ENCODE assay signal across 8 cellular contexts in the genomic region with DNA sequence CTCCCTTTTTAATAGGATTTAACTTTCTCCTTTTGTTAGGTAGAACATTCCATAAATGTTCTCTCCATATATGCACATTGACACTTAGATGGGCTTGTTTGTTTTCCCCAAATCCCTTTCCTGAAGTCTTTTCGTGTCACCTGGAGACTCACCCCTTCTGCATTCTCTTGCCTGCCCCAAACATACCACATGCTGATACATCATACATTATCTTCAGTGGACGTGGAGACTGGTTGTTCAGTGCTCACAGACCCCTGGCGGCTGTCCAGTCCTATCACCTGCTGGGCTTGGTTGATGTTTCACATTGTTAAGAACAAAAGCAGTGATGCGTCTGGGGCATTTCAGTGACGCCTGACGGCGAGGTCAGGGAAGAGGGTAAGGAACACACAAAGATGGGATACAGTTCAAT. TPM values are rescaled to one million over a fixed set of nuclear protein-coding genes. Genes with fewer than 3 reads are reported as not detected.
A peak's percentile ranks its signal among the peaks of the same experiment; 100 is the strongest.
DNase-seq lines count a peak whose midpoint lies in the region; TF ChIP-seq lines count a peak whose summit lies in the region.

No MANE protein-coding gene starts in this region.

- no peaks in the 10 kb centered on the region for H3K9me3 Mint-ChIP-seq in neural crest cell

- H3K27ac Mint-ChIP-seq in neural crest cell (ENCODE audit: unreplicated experiment) = no peak overlapping the region

- no peaks in the 10 kb centered on the region for H3K36me3 ChIP-seq in breast epithelium

- H3K27ac ChIP-seq in breast epithelium = peak overlapping the region in 1 of 2 donors; percentile 98

- peaks cover 7% of the 10 kb centered on the region for H3K27me3 Mint-ChIP-seq in neural crest cell (ENCODE audit: low read depth)

- no peak overlapping the region for H3K4me3 ChIP-seq in breast epithelium

- H3K36me3 Mint-ChIP-seq in neural crest cell (ENCODE audit: low read depth) = no peaks in the 10 kb centered on the region

- DNase-seq in DMS53 treated with DMSO at 0.1 percent for 48 hours (lab: John Stamatoyannopoulos, UW; ENCODE audit: unreplicated experiment) (peak; percentile 93), NCI-H1092 treated with DMSO at 0.1 percent for 48 hours (lab: John Stamatoyannopoulos, UW) (peak; percentile 91), amniotic epithelial cell (ENCODE audit: low read depth) (peak; percentile 47), neural crest cell (ENCODE audit: low read depth, low spot score) (no peak), NCI-H526 treated with DMSO at 0.1 percent for 48 hours (lab: John Stamatoyannopoulos, UW) (no peak), breast epithelium (ENCODE audit: low spot score in 2 of 2) (no peak)
- DNase-seq in stimulated activated CD4-positive, alpha-beta T cell treated with anti-CD3 and anti-CD28 coated beads, Interleukin-15, amount 100 ng/mL, for 24 hours = no peak
- DNase-seq in activated effector memory CD4-positive, alpha-beta T cell treated with Interleukin-2 at 50 U/mL for 16 hours = no peak

- peaks cover 49% of the 10 kb centered on the region for H3K4me1 Mint-ChIP-seq in neural crest cell

- TF ChIP-seq CTCF in neural crest cell (conservative IDR thresholded peaks at IDR 0.05) (peak; percentile 61), breast epithelium (IDR thresholded peaks at IDR 0.05) (no peak)

- H3K4me1 ChIP-seq in breast epithelium = peaks cover 6 to 20% of the 10 kb centered on the region in 2 donors

- intact Hi-C loops in breast epithelium (cut with DNase I; ENCODE audit: low total_unique reads) = no loop called here

- peak overlapping the region; percentile 38 for H3K4me3 Mint-ChIP-seq in neural crest cell

- no peaks in the 10 kb centered on the region for H3K27me3 ChIP-seq in breast epithelium

- H3K9me3 ChIP-seq in breast epithelium = no peaks in the 10 kb centered on the region

- no peak for TF ChIP-seq POLR2A in breast epithelium (IDR thresholded peaks at IDR 0.05)

RNA-seq across cellular contexts. Expression of a gene that starts 22.2 kb away (rescaled TPM):
- total RNA-seq in neural crest cell (0.35 and 0.39 TPM in 2 replicates), breast epithelium (100 to 1,000 TPM in 1 of 3 donors, 10 to 100 TPM in 2; 79.6 to 132 (median 92.4) TPM)

RNA-seq across cellular contexts. Expression of a gene that starts 23.4 kb away (rescaled TPM):
- 16.1 and 18.1 TPM in 2 replicates for total RNA-seq in neural crest cell
- 100 to 1,000 TPM in 2 of 3 donors, 10 to 100 TPM in 1; 82.7 to 271 (median 102) TPM for total RNA-seq in breast epithelium

Comparison
In these comparisons a context has a peak if more than half of its experiments do, and no peak if none do; other contexts are left out.
1. DNase-seq: peak in DMS53 treated with DMSO at 0.1 percent for 48 hours (single experiment), NCI-H1092 treated with DMSO at 0.1 percent for 48 hours (single experiment) and amniotic epithelial cell (single experiment); none in neural crest cell (single experiment), NCI-H526 treated with DMSO at 0.1 percent for 48 hours (single experiment), stimulated activated CD4-positive, alpha-beta T cell treated with anti-CD3 and anti-CD28 coated beads, Interleukin-15, amount 100 ng/mL, for 24 hours (single experiment), breast epithelium (0 of 2) and activated effector memory CD4-positive, alpha-beta T cell treated with Interleukin-2 at 50 U/mL for 16 hours (single experiment).
2. RNA of a gene that starts 22.2 kb away (total RNA-seq): 79.6 to 132 TPM in breast epithelium; 0.35 to 0.39 TPM in neural crest cell; every median in the first group is over 10 times any median in the second.